In the genomic region with DNA sequence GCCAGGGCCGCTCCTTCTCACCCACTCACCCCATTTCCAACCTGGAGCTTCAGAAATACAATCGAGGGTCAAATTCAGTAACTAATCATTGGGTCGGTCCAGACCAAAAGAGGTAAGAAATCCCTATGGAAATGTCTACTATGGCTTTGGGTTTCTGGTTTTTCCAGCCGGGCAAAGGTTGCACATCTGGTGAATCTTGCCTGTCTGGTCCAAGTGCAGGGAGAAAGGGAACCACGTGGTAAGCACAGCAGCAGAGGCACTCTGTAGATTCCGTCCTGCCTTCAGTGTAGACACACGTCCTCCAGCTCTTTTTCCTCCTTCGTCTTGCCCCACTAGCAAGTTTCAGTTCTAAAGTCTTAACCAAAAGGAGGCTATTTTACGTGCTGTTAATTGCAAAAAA, we compare ENCODE assay signal across 14 cellular contexts.
DNase-seq lines count a peak whose midpoint lies in the region; ATAC-seq and TF ChIP-seq lines count a peak whose summit lies in the region.
"Had no signal": no experiment of that assay in that cellular context is flagged by ENCODE, and none has a peak within 500 bp of the region (broad histone marks: within the 10 kb centered on the region; RNA-seq: fewer than 3 reads in every experiment).

No MANE protein-coding gene starts in this region.

- no peak for TF ChIP-seq POLR2A in body of pancreas (IDR thresholded peaks at IDR 0.05)
- TF ChIP-seq POLR2A in gastrocnemius medialis (IDR thresholded peaks at IDR 0.05) = no peak

- H4K91ac ChIP-seq in mesenchymal stem cell (ENCODE audit: low read length) = no peak overlapping the region
- no peak overlapping the region for H4K91ac ChIP-seq in neuronal stem cell (ENCODE audit: low read depth, low read length, poor library complexity)

- H3K4me3 ChIP-seq in body of pancreas = no peak overlapping the region
- H3K4me3 ChIP-seq in mesenchymal stem cell (ENCODE audit: insufficient read depth in 1 of 2, low read depth in 1 of 2, low read length in 2 of 2) = no peak overlapping the region
- no peak overlapping the region for H3K4me3 ChIP-seq in gastrocnemius medialis
- no peak overlapping the region for H3K4me3 ChIP-seq in neuronal stem cell (ENCODE audit: low read length in 2 of 2)
- H3K4me3 ChIP-seq: BLaER1 had no signal

- CTCF ChIA-PET in Calu3 (lab: Charles Lee) = interaction anchor here (0.5 kb wide), 1 partner anchor 156 kb away, joined by 3 read pairs; no protein-coding TSS in a partner anchor

- TF ChIP-seq CTCF in Calu3 (IDR thresholded peaks at IDR 0.05; ENCODE audit: unreplicated experiment) (no peak), body of pancreas (IDR thresholded peaks at IDR 0.05) (no peak), gastrocnemius medialis (IDR thresholded peaks at IDR 0.05 in 4 of 5, conservative IDR thresholded peaks at IDR 0.05 in 1 of 5) (no peak)

- H2AFZ ChIP-seq in mesenchymal stem cell (ENCODE audit: low read depth, low read length) = no peak overlapping the region
- no peak overlapping the region for H2AFZ ChIP-seq in neuronal stem cell (ENCODE audit: low read length)

- H3K14ac ChIP-seq in mesenchymal stem cell (ENCODE audit: low read length in 2 of 2) (no peak overlapping the region), neuronal stem cell (ENCODE audit: low read length) (no peak overlapping the region)

- H3K4me1 ChIP-seq in body of pancreas = peaks cover 69% of the 10 kb centered on the region
- H3K4me1 ChIP-seq in mesenchymal stem cell (ENCODE audit: control insufficient read depth, insufficient read depth, low read depth, low read length) = peaks cover 3% of the 10 kb centered on the region
- H3K4me1 ChIP-seq in gastrocnemius medialis = peaks cover 23% of the 10 kb centered on the region in 2 donors
- no peaks in the 10 kb centered on the region for H3K4me1 ChIP-seq in neuronal stem cell (ENCODE audit: control insufficient read depth in 2 of 2, insufficient read depth in 1 of 2, low read depth in 1 of 2, low read length in 2 of 2)
- H3K4me1 ChIP-seq: BLaER1 had no signal

- no peaks in the 10 kb centered on the region for H3K36me3 Mint-ChIP-seq in Calu3 (ENCODE audit: insufficient read depth, unreplicated experiment)
- no peaks in the 10 kb centered on the region for H3K36me3 Mint-ChIP-seq in activated T-helper 1 cell treated with anti-CD3 and anti-CD28 coated beads, Interleukin-12 subunit alpha, Interleukin-12 subunit beta, Interleukin-2, Interleukin-4 antibody, amounts not matched to agents 30 ng/mL and 10 ng/mL and 1 ng/mL, durations not matched to agents 14 hours and 24 hours and 36 hours (ENCODE audit: low read depth)

- H3K4ac ChIP-seq in mesenchymal stem cell (ENCODE audit: low read depth in 1 of 2, low read length in 2 of 2) = no peak overlapping the region
- H3K4ac ChIP-seq in neuronal stem cell (ENCODE audit: low read length) = no peak overlapping the region

- H3K4me3 Mint-ChIP-seq in Calu3 (ENCODE audit: low read depth, unreplicated experiment) = no peak overlapping the region
- no peak overlapping the region for H3K4me3 Mint-ChIP-seq in activated T-helper 1 cell treated with anti-CD3 and anti-CD28 coated beads, Interleukin-12 subunit alpha, Interleukin-12 subunit beta, Interleukin-2, Interleukin-4 antibody, amounts not matched to agents 30 ng/mL and 10 ng/mL and 1 ng/mL, durations not matched to agents 14 hours and 24 hours and 36 hours

- H3K9ac ChIP-seq in mesenchymal stem cell (ENCODE audit: low read length) = no peak overlapping the region
- H3K9ac ChIP-seq in neuronal stem cell (ENCODE audit: low read depth, low read length, poor library complexity) = no peak overlapping the region
- H3K9ac ChIP-seq: BLaER1 had no signal

- BruUV-seq in Calu3 (replicated peaks; lab: Mats Ljungman, UMichigan) = no TSS peak

- intact Hi-C loops in Calu3 (cut with micrococcal nuclease; ENCODE audit: unreplicated experiment) = no loop called here
- intact Hi-C loops in body of pancreas (cut with DNase I) = no loop called here
- intact Hi-C loops in gastrocnemius medialis (cut with DNase I; ENCODE audit: low total_unique reads) = loop anchor here (5.0 kb wide), 1 partner anchor 221 kb away; no protein-coding TSS in a partner anchor
- intact Hi-C loops in activated T-helper 1 cell treated with anti-CD3 and anti-CD28 coated beads, Interleukin-12 subunit alpha, Interleukin-12 subunit beta, Interleukin-2, Interleukin-4 antibody, amounts not matched to agents 30 ng/mL and 10 ng/mL and 1 ng/mL, durations not matched to agents 14 hours and 24 hours and 36 hours (cut with micrococcal nuclease) = no loop called here

- peaks cover 9% of the 10 kb centered on the region for H3K9me3 Mint-ChIP-seq in Calu3 (ENCODE audit: low read depth, unreplicated experiment)
- H3K9me3 Mint-ChIP-seq in activated T-helper 1 cell treated with anti-CD3 and anti-CD28 coated beads, Interleukin-12 subunit alpha, Interleukin-12 subunit beta, Interleukin-2, Interleukin-4 antibody, amounts not matched to agents 30 ng/mL and 10 ng/mL and 1 ng/mL, durations not matched to agents 14 hours and 24 hours and 36 hours = peaks cover 11% of the 10 kb centered on the region

- H3K79me1 ChIP-seq in mesenchymal stem cell (replicated peaks; ENCODE audit: low read length, poor library complexity, severe bottlenecking) (no peaks in the 10 kb centered on the region), neuronal stem cell (ENCODE audit: low read depth, low read length) (no peaks in the 10 kb centered on the region)

- peak overlapping the region; percentile 13 for H3K27ac Mint-ChIP-seq in Calu3 (ENCODE audit: unreplicated experiment)
- H3K27ac Mint-ChIP-seq in activated T-helper 1 cell treated with anti-CD3 and anti-CD28 coated beads, Interleukin-12 subunit alpha, Interleukin-12 subunit beta, Interleukin-2, Interleukin-4 antibody, amounts not matched to agents 30 ng/mL and 10 ng/mL and 1 ng/mL, durations not matched to agents 14 hours and 24 hours and 36 hours = no peak overlapping the region
- H3K27ac Mint-ChIP-seq: CD8-positive, alpha-beta memory T cell had no signal

- H4K8ac ChIP-seq in mesenchymal stem cell (ENCODE audit: low read length) (no peak overlapping the region), neuronal stem cell (ENCODE audit: low read depth, low read length) (no peak overlapping the region)

- H3K4me2 ChIP-seq in mesenchymal stem cell (ENCODE audit: low read length, poor library complexity, severe bottlenecking) = no peak overlapping the region
- no peak overlapping the region for H3K4me2 ChIP-seq in neuronal stem cell (ENCODE audit: insufficient read depth, low read length, poor library complexity, severe bottlenecking)
- H3K4me2 ChIP-seq: BLaER1 had no signal

- in situ Hi-C loops in gastrocnemius medialis (cut with MboI; ENCODE audit: low sequenced_read_pairs in 4 of 4) = no loop called here

- H3K18ac ChIP-seq in mesenchymal stem cell (ENCODE audit: low read depth in 1 of 2, low read length in 2 of 2) (peak overlapping the region in 1 of 2 experiments; percentile 9), neuronal stem cell (ENCODE audit: low read length) (no peak overlapping the region)

- H3K9me3 ChIP-seq in body of pancreas = no peaks in the 10 kb centered on the region
- H3K9me3 ChIP-seq in mesenchymal stem cell (ENCODE audit: control insufficient read depth, low read length) = peaks cover 10% of the 10 kb centered on the region
- no peaks in the 10 kb centered on the region for H3K9me3 ChIP-seq in gastrocnemius medialis
- peaks cover 0 to 3% of the 10 kb centered on the region in 2 donors for H3K9me3 ChIP-seq in neuronal stem cell (replicated peaks in 1 of 2; ENCODE audit: control insufficient read depth in 2 of 2, insufficient read depth in 1 of 2, low read depth in 1 of 2, low read length in 2 of 2)
- H3K9me3 ChIP-seq: BLaER1 had no signal

- H3K27me3 ChIP-seq in body of pancreas = no peaks in the 10 kb centered on the region
- peaks cover 0 to 2% of the 10 kb centered on the region in 2 experiments for H3K27me3 ChIP-seq in mesenchymal stem cell (ENCODE audit: control insufficient read depth in 1 of 2, insufficient read depth in 1 of 2, low read length in 2 of 2)
- H3K27me3 ChIP-seq in gastrocnemius medialis = no peaks in the 10 kb centered on the region
- H3K27me3 ChIP-seq in neuronal stem cell (ENCODE audit: control insufficient read depth in 3 of 3, insufficient read depth in 3 of 3, low read depth in 1 of 3, low read length in 3 of 3) = no peaks in the 10 kb centered on the region
- H3K27me3 ChIP-seq: BLaER1 had no signal

- no peak overlapping the region for H2BK120ac ChIP-seq in mesenchymal stem cell (ENCODE audit: low read depth, low read length)
- H2BK120ac ChIP-seq in neuronal stem cell (ENCODE audit: low read depth, low read length) = no peak overlapping the region

- 51 to 52% methylated on average over 9 of the region's 9 CpGs for WGBS in body of pancreas, 2 donors
- WGBS in mesenchymal stem cell = 83% methylated on average over 8 of the region's 9 CpGs
- no CpG with 5 or more reads among the region's 9 CpGs for WGBS in neuronal stem cell (ENCODE audit: extremely low coverage in 2 of 2, insufficient read length in 2 of 2, insufficient replicate concordance in 1 of 2), 2 donors

- H3K27ac ChIP-seq in body of pancreas (peak overlapping the region; percentile 35 to 89 (median 86)), mesenchymal stem cell (ENCODE audit: low read length, poor library complexity, severe bottlenecking) (no peak overlapping the region), gastrocnemius medialis (peak overlapping the region; percentile 71 to 83 (median 72)), neuronal stem cell (replicated peaks; ENCODE audit: low read length) (no peak overlapping the region)
- H3K27ac ChIP-seq: BLaER1 had no signal

- H3K36me3 ChIP-seq in body of pancreas (replicated peaks in 1 of 2; ENCODE audit: insufficient read depth in 1 of 2, low read depth in 2 of 2) = no peaks in the 10 kb centered on the region
- no peaks in the 10 kb centered on the region for H3K36me3 ChIP-seq in mesenchymal stem cell (ENCODE audit: control insufficient read depth in 1 of 2, insufficient read depth in 2 of 2, low read depth in 1 of 2, low read length in 2 of 2)
- no peaks in the 10 kb centered on the region for H3K36me3 ChIP-seq in gastrocnemius medialis
- no peaks in the 10 kb centered on the region for H3K36me3 ChIP-seq in neuronal stem cell (replicated peaks in 1 of 2; ENCODE audit: control insufficient read depth in 2 of 2, insufficient read depth in 2 of 2, low read length in 2 of 2)
- H3K36me3 ChIP-seq: BLaER1 had no signal

- H3K4me1 Mint-ChIP-seq in Calu3 (ENCODE audit: low read depth, unreplicated experiment) = peaks cover 10% of the 10 kb centered on the region
- H3K4me1 Mint-ChIP-seq in activated T-helper 1 cell treated with anti-CD3 and anti-CD28 coated beads, Interleukin-12 subunit alpha, Interleukin-12 subunit beta, Interleukin-2, Interleukin-4 antibody, amounts not matched to agents 30 ng/mL and 10 ng/mL and 1 ng/mL, durations not matched to agents 14 hours and 24 hours and 36 hours (ENCODE audit: low read depth) = no peaks in the 10 kb centered on the region
- H3K4me1 Mint-ChIP-seq: CD8-positive, alpha-beta memory T cell had no signal

- no peak overlapping the region for H2AK5ac ChIP-seq in mesenchymal stem cell (ENCODE audit: low read length, severe bottlenecking)
- H2AK5ac ChIP-seq in neuronal stem cell (ENCODE audit: low read depth, low read length) = no peak overlapping the region

- DNase-seq in Calu3 (no peak), body of pancreas (no peak), mesenchymal stem cell (peak; percentile 17), gastrocnemius medialis (no peak), neuronal stem cell (ENCODE audit: low spot score) (no peak)
- DNase-seq in activated T-helper 1 cell treated with anti-CD3 and anti-CD28 coated beads, Interleukin-12 subunit alpha, Interleukin-12 subunit beta, Interleukin-2, Interleukin-4 antibody, amounts not matched to agents 30 ng/mL and 10 ng/mL and 1 ng/mL, durations not matched to agents 14 hours and 24 hours and 36 hours (ENCODE audit: low spot score) = no peak
- DNase-seq: CD8-positive, alpha-beta memory T cell; DMS153; EL; H7; NCI-H187 treated with DMSO at 0.1 percent for 48 hours; NCI-H774 had no signal

- no peak overlapping the region for H2BK15ac ChIP-seq in mesenchymal stem cell (ENCODE audit: low read depth, poor library complexity, severe bottlenecking)
- H2BK15ac ChIP-seq in neuronal stem cell (ENCODE audit: low read length) = no peak overlapping the region

- ATAC-seq in body of pancreas = no peak
- peak in 1 of 2 donors; percentile 5 for ATAC-seq in gastrocnemius medialis
- ATAC-seq in activated CD4-positive, CD25-positive, alpha-beta regulatory T cell treated with anti-CD3 and anti-CD28 coated beads, Interleukin-2, amount 50 U/mL, for 24 hours = no peak

- no peaks in the 10 kb centered on the region for H3K27me3 Mint-ChIP-seq in Calu3 (ENCODE audit: unreplicated experiment)
- H3K27me3 Mint-ChIP-seq in activated T-helper 1 cell treated with anti-CD3 and anti-CD28 coated beads, Interleukin-12 subunit alpha, Interleukin-12 subunit beta, Interleukin-2, Interleukin-4 antibody, amounts not matched to agents 30 ng/mL and 10 ng/mL and 1 ng/mL, durations not matched to agents 14 hours and 24 hours and 36 hours (ENCODE audit: insufficient read depth) = peaks cover 3% of the 10 kb centered on the region

- H2BK5ac ChIP-seq in mesenchymal stem cell (ENCODE audit: low read depth, low read length, poor library complexity, severe bottlenecking) (no peak overlapping the region), neuronal stem cell (ENCODE audit: low read length) (no peak overlapping the region)

- H3K23ac ChIP-seq in mesenchymal stem cell (ENCODE audit: low read length in 2 of 2) (no peak overlapping the region), neuronal stem cell (ENCODE audit: low read depth, low read length, poor library complexity) (no peak overlapping the region)

- H2BK12ac ChIP-seq in mesenchymal stem cell (ENCODE audit: low read length in 2 of 2) (peak overlapping the region in 1 of 2 experiments; percentile 21), neuronal stem cell (ENCODE audit: low read length) (no peak overlapping the region)

Comparison
In these comparisons a context has a peak if more than half of its experiments do, and no peak if none do; other contexts are left out.
1. H3K27ac ChIP-seq: peak in body of pancreas (4 of 4) and gastrocnemius medialis (4 of 4); none in mesenchymal stem cell (single experiment) and neuronal stem cell (single experiment).